ENCODE assay signal across 20 cellular contexts in the genomic region with DNA sequence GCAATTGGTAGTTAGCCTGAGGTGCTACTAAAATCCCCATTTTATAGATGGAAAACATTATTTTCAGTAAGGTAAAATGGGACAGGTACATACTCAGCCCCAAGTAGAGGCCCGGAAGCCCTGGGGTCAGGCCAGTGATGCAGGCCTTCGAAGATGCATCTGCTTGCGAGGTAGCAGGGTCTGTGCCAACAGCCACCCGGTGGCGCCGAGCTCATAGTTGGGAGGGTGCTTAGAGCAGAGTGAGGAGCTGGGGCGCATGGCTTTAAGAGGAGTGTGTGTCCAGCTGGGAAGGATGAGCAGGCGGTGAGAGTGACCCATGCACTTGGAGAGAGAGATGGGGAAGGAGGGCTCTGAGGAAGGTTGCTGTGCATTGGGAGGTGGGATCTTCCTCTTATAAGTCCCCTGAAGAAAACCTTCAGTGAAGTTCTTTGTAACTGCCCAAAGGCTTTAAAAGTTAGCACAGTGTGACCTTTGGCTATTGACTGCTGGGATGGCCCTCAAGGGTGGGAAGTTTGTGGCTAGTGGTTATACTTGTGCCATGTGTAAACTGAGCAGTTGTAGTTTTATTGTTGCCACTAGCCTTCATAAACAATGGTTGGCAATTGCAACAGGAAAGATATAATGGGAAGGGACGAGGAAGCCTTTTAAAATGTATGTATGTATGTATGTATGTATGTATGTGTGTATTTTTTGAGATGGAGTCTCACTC.
DNase-seq lines count a peak whose midpoint lies in the region; ATAC-seq, FAIRE-seq and TF ChIP-seq lines count a peak whose summit lies in the region.
"Had no signal": no experiment of that assay in that cellular context is flagged by ENCODE, and none has a peak within 500 bp of the region (broad histone marks: within the 10 kb centered on the region; RNA-seq: fewer than 3 reads in every experiment).

No MANE protein-coding gene starts in this region.

- H3K9me3 Mint-ChIP-seq in stimulated activated memory B cell treated with anti-CD40 and anti-IgM and Interleukin-4, amounts not matched to agents 10 μg/mL and 1 μg/mL and 100 μg/mL, for 72 hours, result no peaks in the 10 kb centered on the region
- H3K9me3 Mint-ChIP-seq: HFFc6 had no signal

- no peak overlapping the region for H3K4me3 ChIP-seq in Panc1 (ENCODE audit: low read depth in 2 of 2, low read length in 2 of 2)
- H3K4me3 ChIP-seq in kidney (ENCODE audit: low read length in 2 of 2), result no peak overlapping the region
- H3K4me3 ChIP-seq: GM12878 had no signal

- POLR2A ChIA-PET in Panc1 (lab: Charles Lee), result no interaction called here

- H3K9me3 ChIP-seq in Panc1 (ENCODE audit: control insufficient read depth, insufficient read depth, low read depth, low read length) (no peaks in the 10 kb centered on the region), kidney (ENCODE audit: control insufficient read depth in 1 of 2, low read length in 2 of 2) (peaks cover 0 to 3% of the 10 kb centered on the region in 2 donors)

- no peak overlapping the region for H3K9ac ChIP-seq in kidney (ENCODE audit: low read length in 2 of 2)

- H3K4me3 Mint-ChIP-seq in stimulated activated memory B cell treated with anti-CD40 and anti-IgM and Interleukin-4, amounts not matched to agents 10 μg/mL and 1 μg/mL and 100 μg/mL, for 72 hours, result no peak overlapping the region
- H3K4me3 Mint-ChIP-seq: CD4-positive, alpha-beta memory T cell; HFFc6 had no signal

- H3K27ac ChIP-seq in Panc1 (ENCODE audit: low read length) (peak overlapping the region; percentile 41), kidney (ENCODE audit: low read depth in 2 of 2, low read length in 2 of 2) (no peak overlapping the region)

- intact Hi-C loops in Panc1 (cut with micrococcal nuclease; ENCODE audit: unreplicated experiment), result no loop called here
- intact Hi-C loops in kidney (cut with DNase I), result no loop called here

- peak; percentile 49 for FAIRE-seq in HTR-8/SVneo (lab: Jason Lieb, UNC)
- no peak for FAIRE-seq in kidney (lab: Jason Lieb, UNC)
- FAIRE-seq: GM12878, GM19239, RCC 7860 had no signal

- H3K27ac Mint-ChIP-seq in stimulated activated memory B cell treated with anti-CD40 and anti-IgM and Interleukin-4, amounts not matched to agents 10 μg/mL and 1 μg/mL and 100 μg/mL, for 72 hours, result peak overlapping the region; percentile 36
- H3K27ac Mint-ChIP-seq: HFFc6 had no signal

- no TSS peak for BruUV-seq in Panc1 (replicated peaks; lab: Mats Ljungman, UMichigan)

- ATAC-seq in Panc1, result peak; percentile 43
- no peak for ATAC-seq in stimulated activated memory B cell treated with anti-CD40 and anti-IgM and Interleukin-4, amounts not matched to agents 10 μg/mL and 1 μg/mL and 100 μg/mL, for 72 hours
- ATAC-seq: GM12878 had no signal

- in situ Hi-C loops in Panc1 (cut with HindIII; ENCODE audit: low pct_unique_long_range_greater_than_20kb, low sequenced_read_pairs), result no loop called here

- no peaks in the 10 kb centered on the region for H3K27me3 ChIP-seq in Panc1 (ENCODE audit: control insufficient read depth, insufficient read depth, low read length)

- H3K4me1 Mint-ChIP-seq in stimulated activated memory B cell treated with anti-CD40 and anti-IgM and Interleukin-4, amounts not matched to agents 10 μg/mL and 1 μg/mL and 100 μg/mL, for 72 hours, result peaks cover 10% of the 10 kb centered on the region

- H3K36me3 ChIP-seq in Panc1 (ENCODE audit: control insufficient read depth, insufficient read depth, low read length) (no peaks in the 10 kb centered on the region), kidney (ENCODE audit: control insufficient read depth in 1 of 2, insufficient read depth in 2 of 2, low read length in 2 of 2) (no peaks in the 10 kb centered on the region)

- no peaks in the 10 kb centered on the region for H3K36me3 Mint-ChIP-seq in stimulated activated memory B cell treated with anti-CD40 and anti-IgM and Interleukin-4, amounts not matched to agents 10 μg/mL and 1 μg/mL and 100 μg/mL, for 72 hours
- H3K36me3 Mint-ChIP-seq: CD4-positive, alpha-beta memory T cell had no signal

- H3K4me1 ChIP-seq in Panc1 (ENCODE audit: control insufficient read depth, insufficient read depth, low read length) (peaks cover 29% of the 10 kb centered on the region), kidney (ENCODE audit: control insufficient read depth in 1 of 2, insufficient read depth in 1 of 2, low read depth in 1 of 2, low read length in 2 of 2) (peaks cover 0 to 2% of the 10 kb centered on the region in 2 donors)

- CTCF ChIA-PET in Panc1 (lab: Charles Lee), result interaction anchor here (0.5 kb wide), 1 partner anchor 10 kb away, joined by 3 read pairs; no protein-coding TSS in a partner anchor

- TF ChIP-seq CTCF in Panc1 (IDR thresholded peaks at IDR 0.05) (no peak), kidney (IDR thresholded peaks at IDR 0.05; ENCODE audit: borderline replicate concordance, extremely low read depth, insufficient read depth) (no peak)

- H3K27me3 Mint-ChIP-seq in stimulated activated memory B cell treated with anti-CD40 and anti-IgM and Interleukin-4, amounts not matched to agents 10 μg/mL and 1 μg/mL and 100 μg/mL, for 72 hours, result no peaks in the 10 kb centered on the region
- H3K27me3 Mint-ChIP-seq: CD4-positive, alpha-beta memory T cell had no signal

- DNase-seq in HTR-8/SVneo (ENCODE audit: insufficient read length, low spot score) (no peak), Panc1 (ENCODE audit: low read depth, low spot score) (no peak), kidney (peak; percentile 51), NCI-H128 (lab: John Stamatoyannopoulos, UW; ENCODE audit: unreplicated experiment) (no peak), NCI-H2227 (lab: John Stamatoyannopoulos, UW; ENCODE audit: unreplicated experiment) (no peak), KG1 (lab: John Stamatoyannopoulos, UW) (no peak)
- DNase-seq: ACHN; CD4-positive, alpha-beta memory T cell; DMS79; GOT3; HFFc6; NCI-H1694; NCI-H2107; NCI-H345; NCI-H748 treated with DMSO at 0.1 percent for 48 hours; SIG-M5 had no signal
